Comparison of ENCODE assay signal across 8 cellular contexts in genomic region chr11:73178092-73178539, GRCh38. TPM values are rescaled to one million over a fixed set of nuclear protein-coding genes. Genes with fewer than 3 reads are reported as not detected.
DNase-seq lines count a peak whose midpoint lies in the region; ATAC-seq and TF ChIP-seq lines count a peak whose summit lies in the region.

No MANE protein-coding gene starts in this region.

- H3K4me1 Mint-ChIP-seq in Calu3 (ENCODE audit: low read depth, unreplicated experiment): peaks cover 13% of the 10 kb centered on the region
- H3K4me1 Mint-ChIP-seq in T-cell: peaks cover 6 to 13% (median 12%) of the 10 kb centered on the region in 3 donors

- H3K9me3 Mint-ChIP-seq in Calu3 (ENCODE audit: low read depth, unreplicated experiment): no peaks in the 10 kb centered on the region
- no peaks in the 10 kb centered on the region for H3K9me3 Mint-ChIP-seq in T-cell

- no peak overlapping the region for H3K27ac Mint-ChIP-seq in Calu3 (ENCODE audit: unreplicated experiment)
- H3K27ac Mint-ChIP-seq in T-cell: no peak overlapping the region

- DNase-seq in Calu3 (peak; percentile 82), MM.1S (peak; percentile 86), T-cell (peak; percentile 51 to 84 (median 74)), amniotic epithelial cell (ENCODE audit: low read depth) (peak; percentile 76), left ventricle myocardium inferior (peak; percentile 84), retinal pigment epithelial cell (ENCODE audit: low read depth) (no peak)

- peak overlapping the region; percentile 38; the same call in 1 of the 2 replicates for H3K4me2 ChIP-seq in MM.1S (ENCODE audit: low read depth, low read length)

- H3K27ac ChIP-seq in MM.1S (ENCODE audit: low read length) (no peak overlapping the region), left ventricle myocardium inferior (replicated peaks) (peak overlapping the region; percentile 86)

- no peaks in the 10 kb centered on the region for H3F3A ChIP-seq in MM.1S (ENCODE audit: insufficient read depth, low read length)

- H3K4me3 Mint-ChIP-seq in Calu3 (ENCODE audit: low read depth, unreplicated experiment) (no peak overlapping the region), T-cell (no peak overlapping the region)

- H3K9me3 ChIP-seq in MM.1S (replicated peaks; ENCODE audit: insufficient read depth, low read length) (no peaks in the 10 kb centered on the region), left ventricle myocardium inferior (replicated peaks) (no peaks in the 10 kb centered on the region)

- peak overlapping the region; percentile 31 for H2AFZ ChIP-seq in MM.1S (ENCODE audit: low read length)

- no peaks in the 10 kb centered on the region for H3K9me2 ChIP-seq in MM.1S (replicated peaks; ENCODE audit: insufficient read depth, low read length)

- no peak overlapping the region for H3K4me3 ChIP-seq in MM.1S (ENCODE audit: low read length)
- H3K4me3 ChIP-seq in left ventricle myocardium inferior: peak overlapping the region; percentile 11
- no peak overlapping the region for H3K4me3 ChIP-seq in retinal pigment epithelial cell (ENCODE audit: low read length)

- no TSS peak for BruUV-seq in Calu3 (replicated peaks; lab: Mats Ljungman, UMichigan)

- ATAC-seq in GM21576 (IDR thresholded peaks at IDR 0.05; ENCODE audit: unreplicated experiment): peak; percentile 72
- ATAC-seq in T-cell (replicated peaks in 1 of 4): peak; percentile 92 to 100 (median 98)
- no peak for ATAC-seq in GM21717 (IDR thresholded peaks at IDR 0.05; ENCODE audit: unreplicated experiment)

- no peaks in the 10 kb centered on the region for H4K20me1 ChIP-seq in MM.1S (ENCODE audit: insufficient read depth, low read length)

- H3K36me3 ChIP-seq in MM.1S (replicated peaks; ENCODE audit: insufficient read depth, low read length): no peaks in the 10 kb centered on the region
- H3K36me3 ChIP-seq in left ventricle myocardium inferior: no peaks in the 10 kb centered on the region

- POLR2A ChIA-PET in T-cell (lab: Charles Lee): no interaction called here

- H3K36me3 Mint-ChIP-seq in Calu3 (ENCODE audit: insufficient read depth, unreplicated experiment) (no peaks in the 10 kb centered on the region), T-cell (no peaks in the 10 kb centered on the region)

- H3K4me1 ChIP-seq in MM.1S (ENCODE audit: low read length): peaks cover 26% of the 10 kb centered on the region
- peaks cover 71% of the 10 kb centered on the region for H3K4me1 ChIP-seq in left ventricle myocardium inferior

- intact Hi-C loops in Calu3 (cut with micrococcal nuclease; ENCODE audit: unreplicated experiment) (loop anchor here (1.0 to 10.0 kb wide), 3 partner anchors 254 to 453 kb away; no protein-coding TSS in a partner anchor), left ventricle myocardium inferior (cut with micrococcal nuclease) (loop anchor here (5.0 kb wide), 1 partner anchor 346 kb away; no protein-coding TSS in a partner anchor)

- H3K27me3 Mint-ChIP-seq in Calu3 (ENCODE audit: unreplicated experiment) (peaks cover 20% of the 10 kb centered on the region), T-cell (peaks cover 0 to 5% of the 10 kb centered on the region in 2 donors)

- H3K27me3 ChIP-seq in MM.1S (replicated peaks; ENCODE audit: insufficient read depth, low read length) (no peaks in the 10 kb centered on the region), left ventricle myocardium inferior (ENCODE audit: low read depth) (no peaks in the 10 kb centered on the region)

- no peak overlapping the region for H3K9ac ChIP-seq in MM.1S (ENCODE audit: low read length)

- H3K79me2 ChIP-seq in MM.1S (ENCODE audit: low read length): no peaks in the 10 kb centered on the region

- TF ChIP-seq CTCF in Calu3 (IDR thresholded peaks at IDR 0.05; ENCODE audit: unreplicated experiment) (peak; percentile 76), MM.1S (IDR thresholded peaks at IDR 0.05; ENCODE audit: low read length) (peak; percentile 89), left ventricle myocardium inferior (IDR thresholded peaks at IDR 0.05; ENCODE audit: borderline replicate concordance) (peak; percentile 85), retinal pigment epithelial cell (conservative IDR thresholded peaks at IDR 0.05; ENCODE audit: low read depth, low read length) (peak; percentile 82)

- CTCF ChIA-PET in Calu3 (lab: Charles Lee) (interaction anchor here (0.8 to 3.7 kb wide), 11 partner anchors 29 to 453 kb away, joined by 3 to 38 read pairs (median 3); partner anchors contain the start of gene FCHSD2), T-cell (lab: Charles Lee) (interaction anchor here (0.5 to 3.2 kb wide), 19 partner anchors 8 to 1061 kb away, joined by 3 to 24 read pairs (median 4); partner anchors contain the start of gene FCHSD2 (in 1 of the 2))

RNA-seq across cellular contexts. Expression of gene FCHSD2, which starts 36.0 kb away (rescaled TPM):
- total RNA-seq in Calu3 (2022) (16.2 and 16.4 TPM in 2 replicates), T-cell (10 to 100 TPM; 37.0 to 53.8 (median 46.3) TPM), left ventricle myocardium inferior (43.4 TPM)

RNA-seq across cellular contexts. Expression of gene P2RY2, which starts 40.0 kb away (rescaled TPM):
- total RNA-seq in Calu3 (2022) (1.6 and 2.3 TPM in 2 replicates), T-cell (under 1 TPM in 1 of 5 donors, not detected in 4; 0.12 TPM), left ventricle myocardium inferior (19.8 TPM)
